1 cellular context compared by ENCODE assay signal in genomic region chrX:46912673-46913491, GRCh38.
TF ChIP-seq lines count a peak whose summit lies in the region.

No MANE protein-coding gene starts in this region.

TF ChIP-seq in GM12878, 131 proteins besides CTCF, POLR2A, EP300 and RAD21 (continued from another document):
- TF ChIP-seq CEBPZ (IDR thresholded peaks at IDR 0.05; ENCODE audit: low read depth, low read length) = no peak
- no peak for TF ChIP-seq ZSCAN29 (IDR thresholded peaks at IDR 0.05)
- TF ChIP-seq IKZF1 (conservative IDR thresholded peaks at IDR 0.05) = peak; percentile 49
